ENCODE assay signal across 2 cellular contexts in the genomic region with DNA sequence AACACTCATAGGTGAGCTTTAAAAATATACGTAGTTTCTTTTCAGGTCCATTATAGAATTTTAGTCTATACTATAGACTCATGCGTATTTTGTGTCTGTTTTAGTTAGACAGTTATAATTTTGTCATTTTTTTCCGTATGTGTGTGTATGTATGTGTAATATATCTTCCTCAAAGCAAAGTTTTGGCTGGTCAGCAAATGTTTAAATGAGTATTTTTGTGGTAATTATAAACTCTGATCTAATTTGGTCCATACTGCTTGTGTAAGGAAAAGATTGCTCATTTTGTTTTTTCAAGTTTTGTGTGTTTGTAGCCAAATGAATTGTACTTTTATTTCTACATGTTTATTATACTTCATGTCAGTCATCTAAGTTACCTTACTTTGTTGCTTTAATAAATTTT.
TF ChIP-seq lines count a peak whose summit lies in the region.

No MANE protein-coding gene starts in this region.

TF ChIP-seq in A549, 52 proteins besides CTCF, POLR2A, EP300 and RAD21:
- TF ChIP-seq, protein P1, sequence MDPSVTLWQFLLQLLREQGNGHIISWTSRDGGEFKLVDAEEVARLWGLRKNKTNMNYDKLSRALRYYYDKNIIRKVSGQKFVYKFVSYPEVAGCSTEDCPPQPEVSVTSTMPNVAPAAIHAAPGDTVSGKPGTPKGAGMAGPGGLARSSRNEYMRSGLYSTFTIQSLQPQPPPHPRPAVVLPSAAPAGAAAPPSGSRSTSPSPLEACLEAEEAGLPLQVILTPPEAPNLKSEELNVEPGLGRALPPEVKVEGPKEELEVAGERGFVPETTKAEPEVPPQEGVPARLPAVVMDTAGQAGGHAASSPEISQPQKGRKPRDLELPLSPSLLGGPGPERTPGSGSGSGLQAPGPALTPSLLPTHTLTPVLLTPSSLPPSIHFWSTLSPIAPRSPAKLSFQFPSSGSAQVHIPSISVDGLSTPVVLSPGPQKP (IDR thresholded peaks at IDR 0.05; ENCODE audit: low read depth, low read length), result no peak
- TF ChIP-seq JUNB (IDR thresholded peaks at IDR 0.05), result no peak
- TF ChIP-seq CHD2 (IDR thresholded peaks at IDR 0.05; ENCODE audit: low read length, partially characterized antibody), result no peak
- TF ChIP-seq RFX5 (IDR thresholded peaks at IDR 0.05), result no peak
- no peak for TF ChIP-seq TFCP2L1 (CRISPR knock-in tag; IDR thresholded peaks at IDR 0.05)
- no peak for TF ChIP-seq TP53 (CRISPR knock-in tag; IDR thresholded peaks at IDR 0.05)
- no peak for TF ChIP-seq KDM5A (IDR thresholded peaks at IDR 0.05)
- no peak for TF ChIP-seq RNF2 (IDR thresholded peaks at IDR 0.05; ENCODE audit: borderline replicate concordance, low read depth)
- TF ChIP-seq, protein P2, sequence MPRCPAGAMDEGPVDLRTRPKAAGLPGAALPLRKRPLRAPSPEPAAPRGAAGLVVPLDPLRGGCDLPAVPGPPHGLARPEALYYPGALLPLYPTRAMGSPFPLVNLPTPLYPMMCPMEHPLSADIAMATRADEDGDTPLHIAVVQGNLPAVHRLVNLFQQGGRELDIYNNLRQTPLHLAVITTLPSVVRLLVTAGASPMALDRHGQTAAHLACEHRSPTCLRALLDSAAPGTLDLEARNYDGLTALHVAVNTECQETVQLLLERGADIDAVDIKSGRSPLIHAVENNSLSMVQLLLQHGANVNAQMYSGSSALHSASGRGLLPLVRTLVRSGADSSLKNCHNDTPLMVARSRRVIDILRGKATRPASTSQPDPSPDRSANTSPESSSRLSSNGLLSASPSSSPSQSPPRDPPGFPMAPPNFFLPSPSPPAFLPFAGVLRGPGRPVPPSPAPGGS (IDR thresholded peaks at IDR 0.05), result no peak
- TF ChIP-seq, protein P3, sequence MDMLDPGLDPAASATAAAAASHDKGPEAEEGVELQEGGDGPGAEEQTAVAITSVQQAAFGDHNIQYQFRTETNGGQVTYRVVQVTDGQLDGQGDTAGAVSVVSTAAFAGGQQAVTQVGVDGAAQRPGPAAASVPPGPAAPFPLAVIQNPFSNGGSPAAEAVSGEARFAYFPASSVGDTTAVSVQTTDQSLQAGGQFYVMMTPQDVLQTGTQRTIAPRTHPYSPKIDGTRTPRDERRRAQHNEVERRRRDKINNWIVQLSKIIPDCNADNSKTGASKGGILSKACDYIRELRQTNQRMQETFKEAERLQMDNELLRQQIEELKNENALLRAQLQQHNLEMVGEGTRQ (IDR thresholded peaks at IDR 0.05), result no peak
- TF ChIP-seq MYC (IDR thresholded peaks at IDR 0.05; ENCODE audit: borderline replicate concordance, low read length), result no peak
- TF ChIP-seq RCOR1 (IDR thresholded peaks at IDR 0.05; ENCODE audit: low read depth, low read length), result no peak

TF ChIP-seq in HEK293, 187 proteins besides CTCF, POLR2A, EP300 and RAD21 (continued from another document):
- TF ChIP-seq, protein P4, sequence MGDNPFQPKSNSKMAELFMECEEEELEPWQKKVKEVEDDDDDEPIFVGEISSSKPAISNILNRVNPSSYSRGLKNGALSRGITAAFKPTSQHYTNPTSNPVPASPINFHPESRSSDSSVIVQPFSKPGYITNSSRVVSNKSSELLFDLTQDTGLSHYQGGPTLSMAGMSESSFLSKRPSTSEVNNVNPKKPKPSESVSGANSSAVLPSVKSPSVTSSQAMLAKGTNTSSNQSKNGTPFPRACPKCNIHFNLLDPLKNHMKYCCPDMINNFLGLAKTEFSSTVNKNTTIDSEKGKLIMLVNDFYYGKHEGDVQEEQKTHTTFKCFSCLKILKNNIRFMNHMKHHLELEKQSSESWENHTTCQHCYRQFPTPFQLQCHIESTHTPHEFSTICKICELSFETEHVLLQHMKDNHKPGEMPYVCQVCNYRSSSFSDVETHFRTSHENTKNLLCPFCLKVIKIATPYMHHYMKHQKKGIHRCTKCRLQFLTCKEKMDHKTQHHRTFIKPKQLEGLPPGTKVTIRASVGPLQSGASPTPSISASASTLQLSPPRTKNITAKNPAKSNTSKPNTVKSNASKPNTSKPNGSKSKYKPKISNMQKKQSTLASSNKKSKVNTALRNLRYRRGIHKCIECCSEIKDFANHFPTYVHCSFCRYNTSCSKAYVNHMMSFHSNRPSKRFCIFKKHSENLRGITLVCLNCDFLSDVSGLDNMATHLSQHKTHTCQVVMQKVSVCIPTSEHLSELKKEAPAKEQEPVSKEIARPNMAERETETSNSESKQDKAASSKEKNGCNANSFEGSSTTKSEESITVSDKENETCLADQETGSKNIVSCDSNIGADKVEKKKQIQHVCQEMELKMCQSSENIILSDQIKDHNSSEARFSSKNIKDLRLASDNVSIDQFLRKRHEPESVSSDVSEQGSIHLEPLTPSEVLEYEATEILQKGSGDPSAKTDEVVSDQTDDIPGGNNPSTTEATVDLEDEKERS (tag by site-specific recombination; IDR thresholded peaks at IDR 0.05), result no peak
- TF ChIP-seq ZNF777 (tag by site-specific recombination; IDR thresholded peaks at IDR 0.05; ENCODE audit: borderline replicate concordance) (no peak), ZNF544 (tag by site-specific recombination; IDR thresholded peaks at IDR 0.05) (no peak), ZNF311 (tag by site-specific recombination; IDR thresholded peaks at IDR 0.05; ENCODE audit: borderline replicate concordance) (no peak), ZNF654 (tag by site-specific recombination; IDR thresholded peaks at IDR 0.05; ENCODE audit: low read depth) (no peak), FEZF1 (tag by site-specific recombination; IDR thresholded peaks at IDR 0.05) (peak; percentile 41; the same call in 1 of the 2 replicates), YY1 (tag by site-specific recombination; IDR thresholded peaks at IDR 0.05) (no peak), ZNF48 (tag by site-specific recombination; IDR thresholded peaks at IDR 0.05) (no peak), HOXD13 (CRISPR knock-in tag; IDR thresholded peaks at IDR 0.05; ENCODE audit: borderline replicate concordance) (no peak), ZNF521 (tag by site-specific recombination; IDR thresholded peaks at IDR 0.05) (no peak), ZNF701 (tag by site-specific recombination; IDR thresholded peaks at IDR 0.05) (no peak), HOXC10 (CRISPR knock-in tag; IDR thresholded peaks at IDR 0.05) (no peak), ZNF239 (tag by site-specific recombination; IDR thresholded peaks at IDR 0.05) (no peak), ZFP41 (tag by site-specific recombination; IDR thresholded peaks at IDR 0.05; ENCODE audit: borderline replicate concordance) (no peak), ZNF23 (tag by site-specific recombination; IDR thresholded peaks at IDR 0.05; ENCODE audit: borderline replicate concordance) (no peak), HOXA7 (CRISPR knock-in tag; IDR thresholded peaks at IDR 0.05; ENCODE audit: borderline replicate concordance) (no peak), ZNF10 (tag by site-specific recombination; IDR thresholded peaks at IDR 0.05) (no peak), YY2 (tag by site-specific recombination; IDR thresholded peaks at IDR 0.05) (no peak), ZNF664 (tag by site-specific recombination; IDR thresholded peaks at IDR 0.05) (0 out of 2 replicates have a peak, but pooled peaks have one; percentile 24), SCRT2 (tag by site-specific recombination; IDR thresholded peaks at IDR 0.05) (no peak)
- TF ChIP-seq, protein P5, sequence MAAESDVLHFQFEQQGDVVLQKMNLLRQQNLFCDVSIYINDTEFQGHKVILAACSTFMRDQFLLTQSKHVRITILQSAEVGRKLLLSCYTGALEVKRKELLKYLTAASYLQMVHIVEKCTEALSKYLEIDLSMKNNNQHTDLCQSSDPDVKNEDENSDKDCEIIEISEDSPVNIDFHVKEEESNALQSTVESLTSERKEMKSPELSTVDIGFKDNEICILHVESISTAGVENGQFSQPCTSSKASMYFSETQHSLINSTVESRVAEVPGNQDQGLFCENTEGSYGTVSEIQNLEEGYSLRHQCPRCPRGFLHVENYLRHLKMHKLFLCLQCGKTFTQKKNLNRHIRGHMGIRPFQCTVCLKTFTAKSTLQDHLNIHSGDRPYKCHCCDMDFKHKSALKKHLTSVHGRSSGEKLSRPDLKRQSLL (tag by site-specific recombination; IDR thresholded peaks at IDR 0.05), result no peak
- TF ChIP-seq, protein P6, sequence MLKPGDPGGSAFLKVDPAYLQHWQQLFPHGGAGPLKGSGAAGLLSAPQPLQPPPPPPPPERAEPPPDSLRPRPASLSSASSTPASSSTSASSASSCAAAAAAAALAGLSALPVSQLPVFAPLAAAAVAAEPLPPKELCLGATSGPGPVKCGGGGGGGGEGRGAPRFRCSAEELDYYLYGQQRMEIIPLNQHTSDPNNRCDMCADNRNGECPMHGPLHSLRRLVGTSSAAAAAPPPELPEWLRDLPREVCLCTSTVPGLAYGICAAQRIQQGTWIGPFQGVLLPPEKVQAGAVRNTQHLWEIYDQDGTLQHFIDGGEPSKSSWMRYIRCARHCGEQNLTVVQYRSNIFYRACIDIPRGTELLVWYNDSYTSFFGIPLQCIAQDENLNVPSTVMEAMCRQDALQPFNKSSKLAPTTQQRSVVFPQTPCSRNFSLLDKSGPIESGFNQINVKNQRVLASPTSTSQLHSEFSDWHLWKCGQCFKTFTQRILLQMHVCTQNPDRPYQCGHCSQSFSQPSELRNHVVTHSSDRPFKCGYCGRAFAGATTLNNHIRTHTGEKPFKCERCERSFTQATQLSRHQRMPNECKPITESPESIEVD (tag by site-specific recombination; IDR thresholded peaks at IDR 0.05), result 0 out of 2 replicates have a peak, but pooled peaks have one; percentile 41
- TF ChIP-seq, protein P7, sequence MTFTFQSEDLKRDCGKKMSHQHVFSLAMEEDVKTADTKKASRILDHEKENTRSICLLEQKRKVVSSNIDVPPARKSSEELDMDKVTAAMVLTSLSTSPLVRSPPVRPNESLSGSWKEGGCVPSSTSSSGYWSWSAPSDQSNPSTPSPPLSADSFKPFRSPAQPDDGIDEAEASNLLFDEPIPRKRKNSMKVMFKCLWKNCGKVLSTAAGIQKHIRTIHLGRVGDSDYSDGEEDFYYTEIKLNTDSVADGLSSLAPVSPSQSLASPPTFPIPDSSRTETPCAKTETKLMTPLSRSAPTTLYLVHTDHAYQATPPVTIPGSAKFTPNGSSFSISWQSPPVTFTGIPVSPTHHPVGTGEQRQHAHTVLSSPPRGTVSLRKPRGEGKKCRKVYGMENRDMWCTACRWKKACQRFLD (tag by site-specific recombination; IDR thresholded peaks at IDR 0.05), result no peak
- TF ChIP-seq, protein P8, sequence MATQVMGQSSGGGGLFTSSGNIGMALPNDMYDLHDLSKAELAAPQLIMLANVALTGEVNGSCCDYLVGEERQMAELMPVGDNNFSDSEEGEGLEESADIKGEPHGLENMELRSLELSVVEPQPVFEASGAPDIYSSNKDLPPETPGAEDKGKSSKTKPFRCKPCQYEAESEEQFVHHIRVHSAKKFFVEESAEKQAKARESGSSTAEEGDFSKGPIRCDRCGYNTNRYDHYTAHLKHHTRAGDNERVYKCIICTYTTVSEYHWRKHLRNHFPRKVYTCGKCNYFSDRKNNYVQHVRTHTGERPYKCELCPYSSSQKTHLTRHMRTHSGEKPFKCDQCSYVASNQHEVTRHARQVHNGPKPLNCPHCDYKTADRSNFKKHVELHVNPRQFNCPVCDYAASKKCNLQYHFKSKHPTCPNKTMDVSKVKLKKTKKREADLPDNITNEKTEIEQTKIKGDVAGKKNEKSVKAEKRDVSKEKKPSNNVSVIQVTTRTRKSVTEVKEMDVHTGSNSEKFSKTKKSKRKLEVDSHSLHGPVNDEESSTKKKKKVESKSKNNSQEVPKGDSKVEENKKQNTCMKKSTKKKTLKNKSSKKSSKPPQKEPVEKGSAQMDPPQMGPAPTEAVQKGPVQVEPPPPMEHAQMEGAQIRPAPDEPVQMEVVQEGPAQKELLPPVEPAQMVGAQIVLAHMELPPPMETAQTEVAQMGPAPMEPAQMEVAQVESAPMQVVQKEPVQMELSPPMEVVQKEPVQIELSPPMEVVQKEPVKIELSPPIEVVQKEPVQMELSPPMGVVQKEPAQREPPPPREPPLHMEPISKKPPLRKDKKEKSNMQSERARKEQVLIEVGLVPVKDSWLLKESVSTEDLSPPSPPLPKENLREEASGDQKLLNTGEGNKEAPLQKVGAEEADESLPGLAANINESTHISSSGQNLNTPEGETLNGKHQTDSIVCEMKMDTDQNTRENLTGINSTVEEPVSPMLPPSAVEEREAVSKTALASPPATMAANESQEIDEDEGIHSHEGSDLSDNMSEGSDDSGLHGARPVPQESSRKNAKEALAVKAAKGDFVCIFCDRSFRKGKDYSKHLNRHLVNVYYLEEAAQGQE (tag by site-specific recombination; IDR thresholded peaks at IDR 0.05), result no peak
- TF ChIP-seq, protein P9, sequence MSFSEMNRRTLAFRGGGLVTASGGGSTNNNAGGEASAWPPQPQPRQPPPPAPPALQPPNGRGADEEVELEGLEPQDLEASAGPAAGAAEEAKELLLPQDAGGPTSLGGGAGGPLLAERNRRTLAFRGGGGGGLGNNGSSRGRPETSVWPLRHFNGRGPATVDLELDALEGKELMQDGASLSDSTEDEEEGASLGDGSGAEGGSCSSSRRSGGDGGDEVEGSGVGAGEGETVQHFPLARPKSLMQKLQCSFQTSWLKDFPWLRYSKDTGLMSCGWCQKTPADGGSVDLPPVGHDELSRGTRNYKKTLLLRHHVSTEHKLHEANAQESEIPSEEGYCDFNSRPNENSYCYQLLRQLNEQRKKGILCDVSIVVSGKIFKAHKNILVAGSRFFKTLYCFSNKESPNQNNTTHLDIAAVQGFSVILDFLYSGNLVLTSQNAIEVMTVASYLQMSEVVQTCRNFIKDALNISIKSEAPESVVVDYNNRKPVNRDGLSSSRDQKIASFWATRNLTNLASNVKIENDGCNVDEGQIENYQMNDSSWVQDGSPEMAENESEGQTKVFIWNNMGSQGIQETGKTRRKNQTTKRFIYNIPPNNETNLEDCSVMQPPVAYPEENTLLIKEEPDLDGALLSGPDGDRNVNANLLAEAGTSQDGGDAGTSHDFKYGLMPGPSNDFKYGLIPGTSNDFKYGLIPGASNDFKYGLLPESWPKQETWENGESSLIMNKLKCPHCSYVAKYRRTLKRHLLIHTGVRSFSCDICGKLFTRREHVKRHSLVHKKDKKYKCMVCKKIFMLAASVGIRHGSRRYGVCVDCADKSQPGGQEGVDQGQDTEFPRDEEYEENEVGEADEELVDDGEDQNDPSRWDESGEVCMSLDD (tag by site-specific recombination; IDR thresholded peaks at IDR 0.05), result no peak
